In genomic region chr11:36437413-36437812, GRCh38 we compare ENCODE assay signal across 19 cellular contexts.
A peak's percentile ranks its signal among the peaks of the same experiment; 100 is the strongest.
DNase-seq lines count a peak whose midpoint lies in the region; ATAC-seq and TF ChIP-seq lines count a peak whose summit lies in the region.
"Had no signal": no experiment of that assay in that cellular context is flagged by ENCODE, and none has a peak within 500 bp of the region (broad histone marks: within the 10 kb centered on the region; RNA-seq: fewer than 3 reads in every experiment).

No MANE protein-coding gene starts in this region.

- intact Hi-C loops in natural killer cell (cut with micrococcal nuclease) = no loop called here

- H4K12ac ChIP-seq in trophoblast cell (ENCODE audit: low read depth, low read length) = no peak overlapping the region

- no peaks in the 10 kb centered on the region for H3K79me2 ChIP-seq in trophoblast cell (ENCODE audit: control insufficient read depth, insufficient read depth, low read length, poor library complexity)

- DNase-seq in DMS79 treated with DMSO at 0.1 percent for 48 hours (lab: John Stamatoyannopoulos, UW) (peak; percentile 80), natural killer cell (no peak), upper lobe of left lung (no peak), trophoblast cell (no peak), T-cell (no peak), GM19238 (ENCODE audit: insufficient read length, low spot score) (no peak), ecto neural progenitor cell (ENCODE audit: low spot score) (no peak)
- no peak for DNase-seq in effector memory CD8-positive, alpha-beta T cell
- DNase-seq: 8988T; CD4-positive, alpha-beta memory T cell; DMS153; DND-41; EL; GM23248; HCEC 1CT; IMR-90 had no signal

- no peak overlapping the region for H2BK120ac ChIP-seq in trophoblast cell (ENCODE audit: insufficient read depth, low read length, poor library complexity)

- ATAC-seq in effector memory CD8-positive, alpha-beta T cell (replicated peaks) = no peak
- no peak for ATAC-seq in natural killer cell
- ATAC-seq in upper lobe of left lung (ENCODE audit: low FRiP score in 2 of 2) = peak; percentile 17 to 27
- no peak for ATAC-seq in T-cell (replicated peaks in 1 of 4)
- ATAC-seq: GM12878 had no signal

- no peak overlapping the region for H2BK12ac ChIP-seq in trophoblast cell (ENCODE audit: low read length)

- H3K14ac ChIP-seq in trophoblast cell (ENCODE audit: low read length) = no peak overlapping the region

- H3K36me3 ChIP-seq in upper lobe of left lung (no peaks in the 10 kb centered on the region), trophoblast cell (ENCODE audit: control insufficient read depth in 1 of 2, insufficient read depth in 2 of 2, low read length in 2 of 2) (peaks cover 7 to 12% of the 10 kb centered on the region in 2 experiments)

- H3K27ac ChIP-seq in upper lobe of left lung (no peak overlapping the region), trophoblast cell (ENCODE audit: low read depth, low read length) (no peak overlapping the region)
- H3K27ac ChIP-seq: BLaER1, GM23248 had no signal

- no peak overlapping the region for H2AK5ac ChIP-seq in trophoblast cell (ENCODE audit: low read length)

- no peak overlapping the region for H3K4me2 ChIP-seq in trophoblast cell (ENCODE audit: low read length)
- H3K4me2 ChIP-seq: BLaER1 had no signal

- no peak overlapping the region for H3K4ac ChIP-seq in trophoblast cell (ENCODE audit: low read depth, low read length)

- no peak for TF ChIP-seq POLR2A in upper lobe of left lung (IDR thresholded peaks at IDR 0.05)

- TF ChIP-seq EP300 in upper lobe of left lung (IDR thresholded peaks at IDR 0.05) = peak in 2 of 4 donors; percentile 24 to 26

- H3K23ac ChIP-seq in trophoblast cell (ENCODE audit: low read length) = no peak overlapping the region

- H3K4me3 ChIP-seq in upper lobe of left lung (no peak overlapping the region), trophoblast cell (ENCODE audit: low read depth, low read length) (no peak overlapping the region)
- H3K4me3 ChIP-seq: BLaER1, GM12878, GM23248 had no signal

- TF ChIP-seq CTCF in natural killer cell (IDR thresholded peaks at IDR 0.05) (no peak), upper lobe of left lung (IDR thresholded peaks at IDR 0.05) (no peak)

- H2AFZ ChIP-seq in trophoblast cell (ENCODE audit: insufficient read depth, low read length, poor library complexity) = no peak overlapping the region
- H2AFZ ChIP-seq: GM23248 had no signal

- H3K27me3 Mint-ChIP-seq in effector memory CD8-positive, alpha-beta T cell = no peaks in the 10 kb centered on the region
- H3K27me3 Mint-ChIP-seq in natural killer cell (ENCODE audit: low read depth in 2 of 2) (no peaks in the 10 kb centered on the region), T-cell (peaks cover 0 to 3% of the 10 kb centered on the region in 2 donors)
- H3K27me3 Mint-ChIP-seq: CD4-positive, alpha-beta memory T cell had no signal

- CTCF ChIA-PET in T-cell (lab: Charles Lee) = no interaction called here

- H4K8ac ChIP-seq in trophoblast cell (ENCODE audit: low read depth, low read length) = no peak overlapping the region

- no peak overlapping the region for H3K4me3 Mint-ChIP-seq in effector memory CD8-positive, alpha-beta T cell
- no peak overlapping the region for H3K4me3 Mint-ChIP-seq in natural killer cell
- no peak overlapping the region for H3K4me3 Mint-ChIP-seq in T-cell
- H3K4me3 Mint-ChIP-seq: CD14-positive monocyte had no signal

- H3K4me1 Mint-ChIP-seq in effector memory CD8-positive, alpha-beta T cell (ENCODE audit: low read depth in 2 of 2) = peaks cover 27 to 47% of the 10 kb centered on the region in 2 donors
- peaks cover 66 to 83% of the 10 kb centered on the region in 2 donors for H3K4me1 Mint-ChIP-seq in natural killer cell
- peaks cover 0 to 2% (median 0%) of the 10 kb centered on the region in 3 donors for H3K4me1 Mint-ChIP-seq in T-cell

- 74 to 80% methylated on average over 3 of the region's 3 CpGs for WGBS in upper lobe of left lung, 2 donors
- no CpG with 5 or more reads among the region's 3 CpGs for WGBS in trophoblast cell (ENCODE audit: extremely low coverage, insufficient coverage, insufficient read length)

- H4K91ac ChIP-seq in trophoblast cell (ENCODE audit: low read depth, low read length) = no peak overlapping the region

- no peaks in the 10 kb centered on the region for H3K9me3 Mint-ChIP-seq in effector memory CD8-positive, alpha-beta T cell
- H3K9me3 Mint-ChIP-seq in natural killer cell (no peaks in the 10 kb centered on the region), T-cell (peaks cover 0 to 7% (median 0%) of the 10 kb centered on the region in 3 donors)
- H3K9me3 Mint-ChIP-seq: CD14-positive monocyte had no signal

- H3K18ac ChIP-seq in trophoblast cell (ENCODE audit: low read length) = no peak overlapping the region

- H3K27me3 ChIP-seq in upper lobe of left lung = no peaks in the 10 kb centered on the region
- H3K27me3 ChIP-seq in trophoblast cell (ENCODE audit: insufficient read depth, low read length) = no peaks in the 10 kb centered on the region
- H3K27me3 ChIP-seq: BLaER1 had no signal

- H3K27ac Mint-ChIP-seq in effector memory CD8-positive, alpha-beta T cell = peak overlapping the region; percentile 50 to 59
- H3K27ac Mint-ChIP-seq in natural killer cell = peak overlapping the region; percentile 10 to 90
- H3K27ac Mint-ChIP-seq in T-cell = no peak overlapping the region
- H3K27ac Mint-ChIP-seq: CD14-positive monocyte had no signal

- H3K9me3 ChIP-seq in upper lobe of left lung (no peaks in the 10 kb centered on the region), trophoblast cell (ENCODE audit: insufficient read depth, low read depth, low read length) (no peaks in the 10 kb centered on the region)

- no peak overlapping the region for H2BK5ac ChIP-seq in trophoblast cell (ENCODE audit: low read depth, low read length, poor library complexity)

- H3K79me1 ChIP-seq in trophoblast cell (ENCODE audit: low read length) = peaks cover 3% of the 10 kb centered on the region

- no peak overlapping the region for H3K9ac ChIP-seq in trophoblast cell (ENCODE audit: low read length)
- H3K9ac ChIP-seq: BLaER1, GM23248 had no signal

- POLR2A ChIA-PET in T-cell (lab: Charles Lee) = no interaction called here

- H3K4me1 ChIP-seq in upper lobe of left lung (peaks cover 3 to 28% (median 7%) of the 10 kb centered on the region in 4 donors), trophoblast cell (ENCODE audit: control insufficient read depth in 1 of 2, insufficient read depth in 2 of 2, low read length in 2 of 2) (peaks cover 4 to 7% of the 10 kb centered on the region in 2 experiments)

- peaks cover 85% of the 10 kb centered on the region for H3K36me3 Mint-ChIP-seq in effector memory CD8-positive, alpha-beta T cell (ENCODE audit: insufficient read depth)
- peaks cover 55% of the 10 kb centered on the region for H3K36me3 Mint-ChIP-seq in natural killer cell
- H3K36me3 Mint-ChIP-seq in T-cell = peaks cover 19% of the 10 kb centered on the region

Comparison
In these comparisons a context has a peak if more than half of its experiments do, and no peak if none do; other contexts are left out.
1. ATAC-seq: peak in upper lobe of left lung (2 of 2); none in effector memory CD8-positive, alpha-beta T cell (single experiment), natural killer cell (0 of 3) and T-cell (0 of 4).
2. H3K27ac Mint-ChIP-seq: peak in effector memory CD8-positive, alpha-beta T cell (2 of 2) and natural killer cell (2 of 2); none in T-cell (0 of 2).